38 cellular contexts compared by ENCODE assay signal in the genomic region with DNA sequence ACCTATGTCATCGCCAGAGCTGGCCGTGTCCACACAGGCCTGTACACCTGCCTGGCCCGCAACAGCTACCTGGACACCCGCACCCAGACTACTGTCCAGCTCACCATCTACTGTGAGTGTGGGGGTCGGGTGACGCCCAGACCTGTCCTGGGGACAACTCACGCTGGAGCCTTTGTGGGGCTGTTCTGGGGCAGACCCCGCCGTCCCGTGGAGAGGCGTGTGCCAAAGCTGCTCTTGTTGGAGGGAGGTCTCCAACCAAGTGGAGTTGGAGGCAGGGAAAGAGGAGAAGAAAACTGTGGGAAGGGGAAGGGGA. TPM values are rescaled to one million over a fixed set of nuclear protein-coding genes. Genes with fewer than 3 reads are reported as not detected.
"Had no signal": no experiment of that assay in that cellular context is flagged by ENCODE, and none has a peak within 500 bp of the region (broad histone marks: within the 10 kb centered on the region; RNA-seq: fewer than 3 reads in every experiment).

No MANE protein-coding gene starts in this region.

- H3K36me3 ChIP-seq: heart left ventricle, lower lobe of right lung, neutrophil, ovary, prostate gland, suprapubic skin, tibial artery had no signal

- H3K9ac ChIP-seq: SK-N-SH had no signal

- H3K36me3 Mint-ChIP-seq: activated naive CD8-positive, alpha-beta T cell; brain; immature natural killer cell; natural killer cell had no signal

- H3K4me1 ChIP-seq: lower lobe of right lung had no signal

- H3K27me3 ChIP-seq: ovary, suprapubic skin had no signal

- H3K27me3 Mint-ChIP-seq: activated CD4-positive, alpha-beta memory T cell treated with anti-CD3 and anti-CD28 coated beads, Interleukin-2, amount 10 ng/mL, durations not matched to agents 7 days and 5 days; activated CD4-positive, alpha-beta T cell treated with anti-CD3 and anti-CD28 coated beads, Interleukin-2, amount 10 ng/mL, durations not matched to agents 24 days and 14 days; brain had no signal

- H3K27ac Mint-ChIP-seq: activated CD4-positive, alpha-beta memory T cell treated with anti-CD3 and anti-CD28 coated beads, Interleukin-2, amount 10 ng/mL, durations not matched to agents 7 days and 5 days; activated CD4-positive, alpha-beta T cell treated with anti-CD3 and anti-CD28 coated beads, Interleukin-2, amount 10 ng/mL, durations not matched to agents 24 days and 14 days; activated naive CD8-positive, alpha-beta T cell; effector memory CD8-positive, alpha-beta T cell; immature natural killer cell; natural killer cell; T-helper 1 cell treated with Interleukin-12 subunit alpha and Interleukin-12 subunit beta and Interleukin-4 antibody, amounts not matched to agents 30 μg/mL and 1 μg/mL, for 36 hours had no signal

- H3K27ac ChIP-seq: lower lobe of right lung, neutrophil, prostate gland, tibial artery, VCaP had no signal

- H3K4me2 ChIP-seq: SK-N-SH, smooth muscle cell had no signal

- H3K9me3 ChIP-seq: heart left ventricle, lower lobe of right lung, neutrophil, ovary, prostate gland, SK-N-SH, suprapubic skin, tibial artery had no signal

- H3K4me3 Mint-ChIP-seq: activated CD4-positive, alpha-beta memory T cell treated with anti-CD3 and anti-CD28 coated beads, Interleukin-2, amount 10 ng/mL, durations not matched to agents 7 days and 5 days; activated CD4-positive, alpha-beta T cell treated with anti-CD3 and anti-CD28 coated beads, Interleukin-2, amount 10 ng/mL, durations not matched to agents 24 days and 14 days; activated naive CD8-positive, alpha-beta T cell; brain; effector memory CD8-positive, alpha-beta T cell; immature natural killer cell; natural killer cell; T-helper 1 cell treated with Interleukin-12 subunit alpha and Interleukin-12 subunit beta and Interleukin-4 antibody, amounts not matched to agents 30 μg/mL and 1 μg/mL, for 36 hours had no signal

- H3K9me3 Mint-ChIP-seq: activated CD4-positive, alpha-beta memory T cell treated with anti-CD3 and anti-CD28 coated beads, Interleukin-2, amount 10 ng/mL, durations not matched to agents 7 days and 5 days; activated CD4-positive, alpha-beta T cell treated with anti-CD3 and anti-CD28 coated beads, Interleukin-2, amount 10 ng/mL, durations not matched to agents 24 days and 14 days; brain; effector memory CD8-positive, alpha-beta T cell; immature natural killer cell; natural killer cell; T-helper 1 cell treated with Interleukin-12 subunit alpha and Interleukin-12 subunit beta and Interleukin-4 antibody, amounts not matched to agents 30 μg/mL and 1 μg/mL, for 36 hours had no signal

- H3K4me3 ChIP-seq: coronary artery, heart left ventricle, lower lobe of right lung, ovary, prostate gland, smooth muscle cell, suprapubic skin, tibial artery had no signal

- DNase-seq: activated CD4-positive, alpha-beta memory T cell treated with anti-CD3 and anti-CD28 coated beads, Interleukin-2, amount 10 ng/mL, durations not matched to agents 7 days and 5 days; activated CD4-positive, alpha-beta T cell treated with anti-CD3 and anti-CD28 coated beads, Interleukin-2, amount 10 ng/mL, durations not matched to agents 24 days and 14 days; activated CD4-positive, CD25-positive, alpha-beta regulatory T cell treated with anti-CD3 and anti-CD28 coated beads, Interleukin-2, amount 50 U/mL, for 72 hours; activated naive CD4-positive, alpha-beta T cell; activated T-cell treated with anti-CD3 and anti-CD28 coated beads, Interleukin-2, amount 50 U/mL, for 48 hours; anterior cingulate cortex; effector memory CD8-positive, alpha-beta T cell; foreskin fibroblast; hypothalamus; immature natural killer cell; kidney; left colon; lower lobe of right lung; mesenchymal stem cell; natural killer cell; ovary; retina; stimulated activated CD4-positive, alpha-beta T cell treated with anti-CD3 and anti-CD28 coated beads, Interleukin-15, amount 100 ng/mL, for 24 hours; stimulated activated CD4-positive, alpha-beta T cell treated with anti-CD3 and anti-CD28 coated beads, Interleukin-2, amount 100 ng/mL, for 24 hours; stimulated activated naive CD4-positive, alpha-beta T cell; SW 1271; T-helper 9 cell; tibial artery had no signal

- H3K4me1 Mint-ChIP-seq: activated CD4-positive, alpha-beta memory T cell treated with anti-CD3 and anti-CD28 coated beads, Interleukin-2, amount 10 ng/mL, durations not matched to agents 7 days and 5 days; activated CD4-positive, alpha-beta T cell treated with anti-CD3 and anti-CD28 coated beads, Interleukin-2, amount 10 ng/mL, durations not matched to agents 24 days and 14 days; immature natural killer cell; natural killer cell had no signal

RNA-seq across cellular contexts. Expression of a gene that starts 4.3 kb away (rescaled TPM):
- total RNA-seq: activated CD4-positive, alpha-beta memory T cell treated with anti-CD3 and anti-CD28 coated beads, Interleukin-2, amount 10 ng/mL, durations not matched to agents 7 days and 5 days; activated CD4-positive, alpha-beta T cell treated with anti-CD3 and anti-CD28 coated beads, Interleukin-2, amount 10 ng/mL, durations not matched to agents 24 days and 14 days; cardiac septum; cerebellum; endothelial cell of umbilical vein; kidney; left colon; lower lobe of right lung; mononuclear cell; natural killer cell; smooth muscle cell had no signal
- polyA plus RNA-seq: endothelial cell of umbilical vein, immature natural killer cell, smooth muscle cell had no signal

RNA-seq across cellular contexts. Expression of a gene that starts 45.8 kb away (rescaled TPM):
- total RNA-seq: activated CD4-positive, alpha-beta memory T cell treated with anti-CD3 and anti-CD28 coated beads, Interleukin-2, amount 10 ng/mL, durations not matched to agents 7 days and 5 days; activated CD4-positive, alpha-beta T cell treated with anti-CD3 and anti-CD28 coated beads, Interleukin-2, amount 10 ng/mL, durations not matched to agents 24 days and 14 days; cardiac septum; endothelial cell of umbilical vein; heart left ventricle; lower lobe of right lung; natural killer cell had no signal
- polyA plus RNA-seq: endothelial cell of umbilical vein, heart left ventricle, immature natural killer cell, smooth muscle cell had no signal
